Comparison of ENCODE assay signal across 16 cellular contexts in genomic region chr7:112485766-112486165, GRCh38. TPM values are rescaled to one million over a fixed set of nuclear protein-coding genes. Genes with fewer than 3 reads are reported as not detected.
DNase-seq lines count a peak whose midpoint lies in the region; ATAC-seq and TF ChIP-seq lines count a peak whose summit lies in the region.
"Had no signal": no experiment of that assay in that cellular context is flagged by ENCODE, and none has a peak within 500 bp of the region (broad histone marks: within the 10 kb centered on the region; RNA-seq: fewer than 3 reads in every experiment).

No MANE protein-coding gene starts in this region.

- no peaks in the 10 kb centered on the region for H3K9me3 ChIP-seq in gastrocnemius medialis
- H3K9me3 ChIP-seq: HAP-1 had no signal

- H3K27ac ChIP-seq in gastrocnemius medialis (peak overlapping the region in 3 of 4 donors; percentile 87 to 96 (median 89)), substantia nigra (ENCODE audit: low read depth, low read length, poor library complexity, severe bottlenecking) (no peak overlapping the region)

- in situ Hi-C loops in gastrocnemius medialis (cut with MboI; ENCODE audit: low sequenced_read_pairs in 4 of 4), result loop anchor here in 1 of 4 donors (25.0 kb wide), 2 partner anchors 273 to 923 kb away; partner anchors contain the start of genes DOCK4, IMMP2L and ZNF277
- in situ Hi-C loops in ACHN (cut with HindIII; ENCODE audit: low pct_ligation_motif_present, low pct_unique_long_range_greater_than_20kb, low sequenced_read_pairs), result no loop called here

- intact Hi-C loops in gastrocnemius medialis (cut with DNase I; ENCODE audit: low total_unique reads), result no loop called here

- H3K36me3 ChIP-seq in gastrocnemius medialis, result peaks cover 0 to 13% of the 10 kb centered on the region in 2 donors
- H3K36me3 ChIP-seq: HAP-1 had no signal

- no peak for ATAC-seq in gastrocnemius medialis
- ATAC-seq: GM23338 had no signal

- H3K27me3 ChIP-seq in gastrocnemius medialis, result no peaks in the 10 kb centered on the region

- no peak for TF ChIP-seq CTCF in gastrocnemius medialis (IDR thresholded peaks at IDR 0.05 in 4 of 5, conservative IDR thresholded peaks at IDR 0.05 in 1 of 5)

- H3K4me3 ChIP-seq in gastrocnemius medialis, result no peak overlapping the region
- H3K4me3 ChIP-seq: GM23338, HAP-1 had no signal

- TF ChIP-seq POLR2A in gastrocnemius medialis (IDR thresholded peaks at IDR 0.05), result no peak

- DNase-seq in NCI-H82 (lab: John Stamatoyannopoulos, UW) (peak; percentile 38), NCI-H82 treated with DMSO at 0.1 percent for 48 hours (lab: John Stamatoyannopoulos, UW; ENCODE audit: unreplicated experiment) (no peak), fibroblast of gingiva (ENCODE audit: low read depth) (peak; percentile 20), gastrocnemius medialis (no peak), substantia nigra (lab: John Stamatoyannopoulos, UW) (no peak), mesenteric fat pad (ENCODE audit: low spot score) (no peak), ACHN (no peak), T-helper 2 cell (no peak)
- DNase-seq: 8988T; CD4-positive, alpha-beta memory T cell; DND-41; GDM1; IMR-90 had no signal

- H3K4me1 ChIP-seq in gastrocnemius medialis, result peaks cover 45 to 52% of the 10 kb centered on the region in 2 donors
- H3K4me1 ChIP-seq: HAP-1 had no signal

RNA-seq across cellular contexts. Expression of gene LSMEM1, which starts 5.0 kb away (rescaled TPM):
- 10 to 100 TPM in 1 of 4 donors, 1 to 10 TPM in 3; 2.2 to 18.4 (median 5.5) TPM for total RNA-seq in gastrocnemius medialis
- total RNA-seq in mesenteric fat pad, result 2.4 TPM
- total RNA-seq: HT-29, IMR-90 had no signal

RNA-seq across cellular contexts. Expression of gene IFRD1, which starts 35.5 kb away (rescaled TPM):
- total RNA-seq in gastrocnemius medialis (10 to 100 TPM; 37.8 to 70.8 (median 50.1) TPM), mesenteric fat pad (82.6 TPM)

Comparison
In these comparisons a context has a peak if more than half of its experiments do, and no peak if none do; other contexts are left out.
1. DNase-seq: peak in NCI-H82 (single experiment) and fibroblast of gingiva (single experiment); none in NCI-H82 treated with DMSO at 0.1 percent for 48 hours (single experiment), gastrocnemius medialis (0 of 2), substantia nigra (0 of 49), mesenteric fat pad (single experiment), ACHN (single experiment) and T-helper 2 cell (0 of 5).